ENCODE assay signal across 1 cellular context in genomic region chr15:99976000-99976399, GRCh38.
TF ChIP-seq lines count a peak whose summit lies in the region.

No MANE protein-coding gene starts in this region.

TF ChIP-seq in GM23338, 12 proteins besides CTCF, POLR2A, EP300 and RAD21 (continued from another document):
- TF ChIP-seq ZNF462 (CRISPR knock-in tag; IDR thresholded peaks at IDR 0.05) (no peak), STAT1 (IDR thresholded peaks at IDR 0.05; ENCODE audit: unreplicated experiment) (no peak), NANOG (IDR thresholded peaks at IDR 0.05; ENCODE audit: borderline replicate concordance) (no peak), REST (IDR thresholded peaks at IDR 0.05; ENCODE audit: unreplicated experiment) (no peak), ZNF114 (CRISPR knock-in tag; IDR thresholded peaks at IDR 0.05) (no peak)
TF ChIP-seq in GM23338: peak in this region for 0.
